Comparison of ENCODE assay signal across 8 cellular contexts in genomic region chrX:136065044-136065671, GRCh38.
DNase-seq lines count a peak whose midpoint lies in the region; ATAC-seq and TF ChIP-seq lines count a peak whose summit lies in the region.

No MANE protein-coding gene starts in this region.

- H3K27ac Mint-ChIP-seq in HFFc6, result no peak overlapping the region
- H3K27ac Mint-ChIP-seq in endodermal cell, result no peak overlapping the region

- H3K27ac ChIP-seq in endodermal cell (ENCODE audit: low read depth, low read length), result no peak overlapping the region

- no peaks in the 10 kb centered on the region for H3K9me3 ChIP-seq in endodermal cell (ENCODE audit: control insufficient read depth, low read length)

- H3K4me1 ChIP-seq in endodermal cell (ENCODE audit: control insufficient read depth, insufficient read depth, low read length), result no peaks in the 10 kb centered on the region

- no peak overlapping the region for H3K9ac ChIP-seq in endodermal cell (ENCODE audit: extremely low read depth, low read length, poor library complexity, severe bottlenecking)

- H3K4me1 Mint-ChIP-seq in HFFc6 (ENCODE audit: low read depth), result peaks cover 22% of the 10 kb centered on the region
- no peaks in the 10 kb centered on the region for H3K4me1 Mint-ChIP-seq in endodermal cell

- TF ChIP-seq CTCF in HFFc6 (IDR thresholded peaks at IDR 0.05) (no peak), retinal pigment epithelial cell (conservative IDR thresholded peaks at IDR 0.05; ENCODE audit: low read depth, low read length) (no peak), endodermal cell (conservative IDR thresholded peaks at IDR 0.05) (no peak)

- H3K4me3 ChIP-seq in retinal pigment epithelial cell (ENCODE audit: low read length) (no peak overlapping the region), endodermal cell (ENCODE audit: low read length) (no peak overlapping the region)

- H3K36me3 Mint-ChIP-seq in HFFc6 (ENCODE audit: low read depth) (no peaks in the 10 kb centered on the region), endodermal cell (ENCODE audit: low read depth) (no peaks in the 10 kb centered on the region)

- H3K9me3 Mint-ChIP-seq in HFFc6 (no peaks in the 10 kb centered on the region), endodermal cell (peaks cover 67% of the 10 kb centered on the region)

- H3K4me3 Mint-ChIP-seq in HFFc6, result peak overlapping the region; percentile 60
- H3K4me3 Mint-ChIP-seq in endodermal cell, result no peak overlapping the region

- WGBS in endodermal cell (ENCODE audit: insufficient coverage in 1 of 2, insufficient read length in 1 of 2), 2 experiments, result 89% methylated on average over 5 of the region's 7 CpGs; no CpG with 5 or more reads in 1 of the 2 experiments

- H3K36me3 ChIP-seq in endodermal cell (ENCODE audit: control insufficient read depth, insufficient read depth, low read length), result no peaks in the 10 kb centered on the region

- H3K27me3 Mint-ChIP-seq in HFFc6 (ENCODE audit: insufficient read depth) (peaks cover 14% of the 10 kb centered on the region), endodermal cell (ENCODE audit: insufficient read depth) (no peaks in the 10 kb centered on the region)

- ATAC-seq in HG03280 (IDR thresholded peaks at IDR 0.05; ENCODE audit: unreplicated experiment), result no peak

- intact Hi-C loops in posterior vena cava (cut with DNase I), result loop anchor here in 1 of 2 donors (10.0 kb wide), 1 partner anchor 50 kb away; no protein-coding TSS in a partner anchor

- H3K27me3 ChIP-seq in endodermal cell (ENCODE audit: control insufficient read depth, insufficient read depth, low read length, poor library complexity, severe bottlenecking), result no peaks in the 10 kb centered on the region

- DNase-seq in HFFc6 (no peak), T follicular helper cell (ENCODE audit: low read depth) (peak; percentile 13), fibroblast of gingiva (ENCODE audit: low read depth) (peak; percentile 49), retinal pigment epithelial cell (ENCODE audit: low read depth) (peak; percentile 12), posterior vena cava (ENCODE audit: low spot score) (no peak), endodermal cell (no peak), SHP77 (lab: John Stamatoyannopoulos, UW) (no peak)

Comparison
In these comparisons a context has a peak if more than half of its experiments do, and no peak if none do; other contexts are left out.
1. DNase-seq: peak in T follicular helper cell (single experiment), fibroblast of gingiva (single experiment) and retinal pigment epithelial cell (single experiment); none in HFFc6 (single experiment), posterior vena cava (single experiment), endodermal cell (single experiment) and SHP77 (0 of 2).